In genomic region chr15:91963051-91963450, GRCh38 we compare ENCODE assay signal across 22 cellular contexts.
"Had no signal": no experiment of that assay in that cellular context is flagged by ENCODE, and none has a peak within 500 bp of the region (broad histone marks: within the 10 kb centered on the region; RNA-seq: fewer than 3 reads in every experiment).

No MANE protein-coding gene starts in this region.

- H3K27ac ChIP-seq: hepatocyte, lower lobe of right lung, ovary, right lobe of liver, testis, thyroid gland, transverse colon had no signal

- H3K4me3 Mint-ChIP-seq: neural crest cell; stimulated activated naive B cell treated with anti-CD40 and anti-IgM and Interleukin-4, amounts not matched to agents 10 μg/mL and 1 μg/mL and 100 μg/mL, for 72 hours had no signal

- ATAC-seq: lower lobe of right lung; naive thymus-derived CD8-positive, alpha-beta T cell; stimulated activated naive B cell treated with anti-CD40 and anti-IgM and Interleukin-4, amounts not matched to agents 10 μg/mL and 1 μg/mL and 100 μg/mL, for 72 hours had no signal

- H3K27me3 ChIP-seq: heart right ventricle, hepatocyte, ovary, right lobe of liver, stomach, testis, thyroid gland, transverse colon, upper lobe of left lung had no signal

- H3K4me1 ChIP-seq: right lobe of liver, transverse colon had no signal

- H3K27me3 Mint-ChIP-seq: naive thymus-derived CD8-positive, alpha-beta T cell had no signal

- DNase-seq: islet precursor cell; lower lobe of right lung; mammary epithelial cell; mesenchymal stem cell; naive thymus-derived CD8-positive, alpha-beta T cell; ovary; retina; right lobe of liver; stimulated activated CD4-positive, alpha-beta T cell treated with anti-CD3 and anti-CD28 coated beads, Interleukin-1b, Interleukin-23, amount 100 ng/mL, for 48 hours; stimulated activated CD4-positive, alpha-beta T cell treated with anti-CD3 and anti-CD28 coated beads, Interleukin-2, amount 100 ng/mL, for 48 hours; stimulated activated naive B cell treated with anti-CD40 and anti-IgM and Interleukin-4, amounts not matched to agents 10 μg/mL and 1 μg/mL and 100 μg/mL, for 72 hours; stimulated activated naive CD8-positive, alpha-beta T cell treated with anti-CD3 and anti-CD28 coated beads, Interleukin-15, Interleukin-2, amounts not matched to agents 100 U/mL and 50 U/mL, for 24 hours; stomach; thyroid gland; transverse colon; upper lobe of left lung had no signal

- H3K9me3 ChIP-seq: heart right ventricle, lower lobe of right lung, ovary, right lobe of liver, stomach, testis, thyroid gland, transverse colon, upper lobe of left lung had no signal

- H3K36me3 ChIP-seq: heart right ventricle, lower lobe of right lung, ovary, right lobe of liver, stomach, thyroid gland, transverse colon, upper lobe of left lung had no signal

- H3K4me1 Mint-ChIP-seq: stimulated activated naive B cell treated with anti-CD40 and anti-IgM and Interleukin-4, amounts not matched to agents 10 μg/mL and 1 μg/mL and 100 μg/mL, for 72 hours had no signal

- H3K27ac Mint-ChIP-seq: progenitor cell of endocrine pancreas; stimulated activated naive B cell treated with anti-CD40 and anti-IgM and Interleukin-4, amounts not matched to agents 10 μg/mL and 1 μg/mL and 100 μg/mL, for 72 hours had no signal

- H3K4me3 ChIP-seq: hepatocyte, lower lobe of right lung, ovary, right lobe of liver, smooth muscle cell, stomach, testis, thyroid gland, transverse colon had no signal
